Comparison of ENCODE assay signal across 9 cellular contexts in the genomic region with DNA sequence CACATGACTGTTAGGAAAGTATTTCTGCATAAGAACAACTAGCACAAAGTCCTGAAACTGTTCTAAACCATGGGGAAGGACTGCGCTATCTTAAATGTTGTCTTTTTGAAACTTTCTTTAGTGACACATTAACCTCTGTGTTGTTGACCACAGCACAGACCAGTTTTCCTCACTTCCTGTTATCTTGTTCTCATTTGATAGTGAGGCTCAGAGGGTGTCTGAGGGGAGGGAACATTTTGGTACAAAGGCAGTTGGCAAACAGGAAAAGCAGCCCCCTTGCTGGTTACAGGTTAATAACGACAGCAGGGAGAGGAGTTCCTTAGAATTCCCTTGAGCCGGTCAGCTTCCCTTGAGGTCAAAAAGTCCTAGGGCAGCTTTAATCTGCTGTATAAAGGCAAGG.
DNase-seq lines count a peak whose midpoint lies in the region; ATAC-seq, FAIRE-seq and TF ChIP-seq lines count a peak whose summit lies in the region.
"Had no signal": no experiment of that assay in that cellular context is flagged by ENCODE, and none has a peak within 500 bp of the region (broad histone marks: within the 10 kb centered on the region; RNA-seq: fewer than 3 reads in every experiment).

No MANE protein-coding gene starts in this region.

- POLR2A ChIA-PET in HepG2 (lab: Yijun Ruan, JAX), result interaction anchor here (1.1 kb wide), 1 partner anchor 12 kb away, joined by 6 read pairs; no protein-coding TSS in a partner anchor
- POLR2A ChIA-PET in HEK293T (lab: Yijun Ruan, JAX), result no interaction called here

- H3K27ac ChIP-seq in HepG2 (ENCODE audit: extremely low read length, insufficient read depth, low read length) (peak overlapping the region; percentile 25), left ventricle myocardium inferior (replicated peaks) (no peak overlapping the region)

- in situ Hi-C loops in HepG2 (cut with HindIII; ENCODE audit: extremely low pct_ligation_motif_present, low pct_unique_long_range_greater_than_20kb), result no loop called here

- TF ChIP-seq EP300 in HepG2 (IDR thresholded peaks at IDR 0.05; ENCODE audit: low read depth in 2 of 2, low read length in 2 of 2) (no peak), HepG2 (CRISPR knock-in tag; IDR thresholded peaks at IDR 0.05; ENCODE audit: borderline replicate concordance) (no peak)

- BruUV-seq in HepG2 (replicated peaks; lab: Mats Ljungman, UMichigan), result no TSS peak

- no peaks in the 10 kb centered on the region for H3K9me3 ChIP-seq in HepG2 (ENCODE audit: low read length)
- H3K9me3 ChIP-seq in left ventricle myocardium inferior (replicated peaks), result peaks cover 10% of the 10 kb centered on the region

- 2% methylated on average over 3 of the region's 3 CpGs for WGBS in HepG2 (ENCODE audit: low lambda C conversion rate)

- H2AFZ ChIP-seq in HepG2 (ENCODE audit: low read length), result peak overlapping the region; percentile 59

- TF ChIP-seq CTCF in HepG2 (CRISPR knock-in tag; IDR thresholded peaks at IDR 0.05) (no peak), left ventricle myocardium inferior (IDR thresholded peaks at IDR 0.05; ENCODE audit: borderline replicate concordance) (no peak)

- no peak for TF ChIP-seq POLR2A in HepG2 (IDR thresholded peaks at IDR 0.05; ENCODE audit: insufficient read depth in 1 of 2, low read depth in 2 of 2, low read length in 2 of 2)

- no peaks in the 10 kb centered on the region for H3K79me2 ChIP-seq in HepG2 (ENCODE audit: insufficient read depth, low read length)

- DNase-seq in Kasumi-1 (lab: John Stamatoyannopoulos, UW), result peak; percentile 11
- peak; percentile 23 for DNase-seq in HepG2 (ENCODE audit: low spot score)
- DNase-seq in HEK293T (ENCODE audit: extremely low spot score), result no peak
- no peak for DNase-seq in left ventricle myocardium inferior
- no peak for DNase-seq in activated T-cell treated with anti-CD3 and anti-CD28 coated beads, Interleukin-2, amount 50 U/mL, for 1 hour
- DNase-seq in NCI-H2029 (lab: John Stamatoyannopoulos, UW), result no peak

- intact Hi-C loops in HepG2 (cut with micrococcal nuclease; ENCODE audit: unreplicated experiment), result no loop called here
- intact Hi-C loops in left ventricle myocardium inferior (cut with micrococcal nuclease), result no loop called here

- CTCF ChIA-PET in HepG2 (lab: Yijun Ruan, JAX; ENCODE audit: low intra/inter-chr PET ratio, low total read pairs) (no interaction called here), HEK293T (lab: Yijun Ruan, JAX) (no interaction called here)

- H3K4me2 ChIP-seq in HepG2 (ENCODE audit: low read depth, low read length), result peak overlapping the region; percentile 51; the same call in 1 of the 2 replicates

- H4K20me1 ChIP-seq in HepG2 (ENCODE audit: insufficient read depth, low read length), result no peaks in the 10 kb centered on the region

- peak; percentile 63 for FAIRE-seq in HepG2 (lab: Jason Lieb, UNC)
- FAIRE-seq: K562 had no signal

- TF ChIP-seq RAD21 in HepG2 (CRISPR knock-in tag; IDR thresholded peaks at IDR 0.05), result no peak

- H3K4me1 ChIP-seq in HepG2 (ENCODE audit: insufficient read depth, low read length), result peaks cover 9% of the 10 kb centered on the region
- H3K4me1 ChIP-seq in left ventricle myocardium inferior, result no peaks in the 10 kb centered on the region

- H3K9ac ChIP-seq in HepG2 (ENCODE audit: insufficient read depth, low read depth, low read length), result no peak overlapping the region

- peak; percentile 100 for ATAC-seq in GM19025 (IDR thresholded peaks at IDR 0.05; ENCODE audit: low read depth, unreplicated experiment)
- peak; percentile 99 for ATAC-seq in HG02678 (IDR thresholded peaks at IDR 0.05; ENCODE audit: unreplicated experiment)
- peak; percentile 92 for ATAC-seq in HepG2
- ATAC-seq: K562 had no signal

- H3K27me3 ChIP-seq in HepG2 (ENCODE audit: control insufficient read depth in 1 of 2, insufficient read depth in 2 of 2, low read length in 2 of 2) (no peaks in the 10 kb centered on the region), left ventricle myocardium inferior (ENCODE audit: low read depth) (no peaks in the 10 kb centered on the region)

- H3K36me3 ChIP-seq in HepG2 (replicated peaks in 1 of 2; ENCODE audit: control insufficient read depth in 1 of 2, insufficient read depth in 2 of 2, low read length in 2 of 2), result no peaks in the 10 kb centered on the region
- H3K36me3 ChIP-seq in left ventricle myocardium inferior, result no peaks in the 10 kb centered on the region

- H3K4me3 ChIP-seq in HepG2 (replicated peaks in 1 of 3; ENCODE audit: insufficient read depth in 1 of 3, low read depth in 2 of 3, low read length in 3 of 3) (no peak overlapping the region), left ventricle myocardium inferior (no peak overlapping the region)
- H3K4me3 ChIP-seq: K562 had no signal

TF ChIP-seq in HepG2, 621 proteins besides CTCF, POLR2A, EP300 and RAD21 (continues in another document):
- TF ChIP-seq JARID2 (CRISPR knock-in tag; IDR thresholded peaks at IDR 0.05; ENCODE audit: insufficient replicate concordance) (no peak), ETV5 (CRISPR knock-in tag; IDR thresholded peaks at IDR 0.05; ENCODE audit: borderline replicate concordance) (peak; percentile 24; the same call in 1 of the 2 replicates), ZFY (CRISPR knock-in tag; IDR thresholded peaks at IDR 0.05) (no peak), SMC3 (IDR thresholded peaks at IDR 0.05; ENCODE audit: low read length) (no peak; the same call in 1 of the 2 replicates), GABPA (IDR thresholded peaks at IDR 0.05; ENCODE audit: low read depth, low read length) (no peak), GABPA (CRISPR knock-in tag; IDR thresholded peaks at IDR 0.05; ENCODE audit: low read depth) (peak; percentile 90), TOPORS (CRISPR knock-in tag; IDR thresholded peaks at IDR 0.05) (no peak), SOX5 (CRISPR knock-in tag; IDR thresholded peaks at IDR 0.05; ENCODE audit: borderline replicate concordance) (peak; percentile 15; the same call in 1 of the 2 replicates), ZBTB20 (CRISPR knock-in tag; IDR thresholded peaks at IDR 0.05; ENCODE audit: borderline replicate concordance, low read depth) (peak; percentile 34; the same call in 1 of the 2 replicates), FOXA3 (CRISPR knock-in tag; IDR thresholded peaks at IDR 0.05) (peak; percentile 51; the same call in 1 of the 2 replicates), ZNF670 (CRISPR knock-in tag; IDR thresholded peaks at IDR 0.05; ENCODE audit: borderline replicate concordance) (0 out of 2 replicates have a peak, but pooled peaks have one; percentile 33), ELF3 (CRISPR knock-in tag; IDR thresholded peaks at IDR 0.05) (peak; percentile 66)
- TF ChIP-seq, protein P1, sequence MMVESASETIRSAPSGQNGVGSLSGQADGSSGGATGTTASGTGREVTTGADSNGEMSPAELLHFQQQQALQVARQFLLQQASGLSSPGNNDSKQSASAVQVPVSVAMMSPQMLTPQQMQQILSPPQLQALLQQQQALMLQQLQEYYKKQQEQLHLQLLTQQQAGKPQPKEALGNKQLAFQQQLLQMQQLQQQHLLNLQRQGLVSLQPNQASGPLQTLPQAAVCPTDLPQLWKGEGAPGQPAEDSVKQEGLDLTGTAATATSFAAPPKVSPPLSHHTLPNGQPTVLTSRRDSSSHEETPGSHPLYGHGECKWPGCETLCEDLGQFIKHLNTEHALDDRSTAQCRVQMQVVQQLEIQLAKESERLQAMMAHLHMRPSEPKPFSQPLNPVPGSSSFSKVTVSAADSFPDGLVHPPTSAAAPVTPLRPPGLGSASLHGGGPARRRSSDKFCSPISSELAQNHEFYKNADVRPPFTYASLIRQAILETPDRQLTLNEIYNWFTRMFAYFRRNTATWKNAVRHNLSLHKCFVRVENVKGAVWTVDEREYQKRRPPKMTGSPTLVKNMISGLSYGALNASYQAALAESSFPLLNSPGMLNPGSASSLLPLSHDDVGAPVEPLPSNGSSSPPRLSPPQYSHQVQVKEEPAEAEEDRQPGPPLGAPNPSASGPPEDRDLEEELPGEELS (CRISPR knock-in tag; IDR thresholded peaks at IDR 0.05), result peak; percentile 75

TF ChIP-seq in HEK293T, 16 proteins besides CTCF, POLR2A, EP300 and RAD21:
- no peak for TF ChIP-seq ELF4 (IDR thresholded peaks at IDR 0.05)
- TF ChIP-seq HDGF (IDR thresholded peaks at IDR 0.05; ENCODE audit: borderline replicate concordance), result no peak
- TF ChIP-seq LEF1 (IDR thresholded peaks at IDR 0.05; ENCODE audit: borderline replicate concordance), result no peak
- no peak for TF ChIP-seq FOXM1 (IDR thresholded peaks at IDR 0.05; ENCODE audit: borderline replicate concordance)
- TF ChIP-seq SP1 (IDR thresholded peaks at IDR 0.05), result no peak
- no peak for TF ChIP-seq CTBP1 (IDR thresholded peaks at IDR 0.05; ENCODE audit: borderline replicate concordance)
- TF ChIP-seq ZNF384 (IDR thresholded peaks at IDR 0.05), result no peak
- no peak for TF ChIP-seq TARDBP (IDR thresholded peaks at IDR 0.05)
- TF ChIP-seq, protein P2, sequence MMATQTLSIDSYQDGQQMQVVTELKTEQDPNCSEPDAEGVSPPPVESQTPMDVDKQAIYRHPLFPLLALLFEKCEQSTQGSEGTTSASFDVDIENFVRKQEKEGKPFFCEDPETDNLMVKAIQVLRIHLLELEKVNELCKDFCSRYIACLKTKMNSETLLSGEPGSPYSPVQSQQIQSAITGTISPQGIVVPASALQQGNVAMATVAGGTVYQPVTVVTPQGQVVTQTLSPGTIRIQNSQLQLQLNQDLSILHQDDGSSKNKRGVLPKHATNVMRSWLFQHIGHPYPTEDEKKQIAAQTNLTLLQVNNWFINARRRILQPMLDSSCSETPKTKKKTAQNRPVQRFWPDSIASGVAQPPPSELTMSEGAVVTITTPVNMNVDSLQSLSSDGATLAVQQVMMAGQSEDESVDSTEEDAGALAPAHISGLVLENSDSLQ (IDR thresholded peaks at IDR 0.05), result no peak
- TF ChIP-seq FOXA1 (IDR thresholded peaks at IDR 0.05), result no peak

Comparison
In these comparisons a context has a peak if more than half of its experiments do, and no peak if none do; other contexts are left out.
1. DNase-seq: peak in Kasumi-1 (2 of 2) and HepG2 (single experiment); none in HEK293T (single experiment), left ventricle myocardium inferior (single experiment), activated T-cell treated with anti-CD3 and anti-CD28 coated beads, Interleukin-2, amount 50 U/mL, for 1 hour (single experiment) and NCI-H2029 (single experiment).
2. Peak in every context shown above with its lines, with median percentiles within 50 percentile points of each other: ATAC-seq.